In the genomic region with DNA sequence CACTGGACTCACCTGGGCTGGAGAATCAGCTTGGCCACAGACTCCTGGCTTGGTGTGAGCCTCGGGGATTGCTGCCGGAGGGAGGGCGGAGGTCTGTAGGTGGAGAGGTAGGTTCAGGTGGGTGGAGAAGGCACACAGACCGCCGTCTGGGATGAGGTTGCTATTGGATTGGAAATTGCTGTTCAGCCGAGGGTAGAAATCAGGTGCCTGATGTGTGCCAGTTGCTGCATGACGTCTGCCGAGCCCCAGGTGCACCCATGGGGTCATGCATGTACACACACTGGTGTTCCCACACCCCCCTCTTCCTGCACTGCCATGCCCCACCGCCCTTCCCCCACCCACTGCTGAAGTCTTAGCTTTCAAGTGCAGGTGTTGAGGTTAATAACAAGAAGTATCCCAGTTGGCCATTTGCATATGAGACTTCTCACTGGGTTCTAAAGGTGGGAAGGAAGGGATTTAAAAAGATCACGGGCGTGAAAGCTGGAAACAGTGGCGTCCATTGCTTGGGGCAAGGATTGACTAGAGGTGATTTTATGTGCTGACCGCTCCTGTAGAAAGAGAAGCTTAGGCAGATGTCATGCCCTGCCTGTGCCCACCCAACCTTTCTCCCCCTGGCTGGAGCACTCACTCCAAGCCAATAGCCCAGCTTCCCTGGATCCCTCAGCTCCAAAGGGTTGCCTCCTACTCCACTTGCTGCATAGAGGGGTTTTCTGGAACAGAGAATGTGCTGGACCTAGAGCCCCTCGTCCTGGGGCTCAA, we compare ENCODE assay signal across 10 cellular contexts.
DNase-seq lines count a peak whose midpoint lies in the region; ATAC-seq, FAIRE-seq and TF ChIP-seq lines count a peak whose summit lies in the region.
"Had no signal": no experiment of that assay in that cellular context is flagged by ENCODE, and none has a peak within 500 bp of the region (broad histone marks: within the 10 kb centered on the region; RNA-seq: fewer than 3 reads in every experiment).

No MANE protein-coding gene starts in this region.

- peak overlapping the region in 1 of 2 donors; percentile 38 for H3K27ac Mint-ChIP-seq in activated naive CD4-positive, alpha-beta T cell treated with anti-CD3 and anti-CD28 coated beads, Interleukin-2, amount 50 U/mL, for 72 hours

- peaks cover 17% of the 10 kb centered on the region for H3K79me2 ChIP-seq in GM12878 (ENCODE audit: control insufficient read depth, insufficient read depth, low read length)

- no TSS peak for BruUV-seq in GM12878 (replicated peaks; lab: Mats Ljungman, UMichigan)

- H3K4me2 ChIP-seq in GM12878 (ENCODE audit: control insufficient read depth, insufficient read depth) = peak overlapping the region; percentile 92

- H3K9me3 ChIP-seq in GM12878 (replicated peaks; ENCODE audit: control insufficient read depth, insufficient read depth, low read length) (no peaks in the 10 kb centered on the region), testis (no peaks in the 10 kb centered on the region)

- TF ChIP-seq CTCF in GM12878 (IDR thresholded peaks at IDR 0.05 in 2 of 3, conservative IDR thresholded peaks at IDR 0.05 in 1 of 3; ENCODE audit: control insufficient read depth in 2 of 3, extremely low read depth in 1 of 3, insufficient read depth in 1 of 3, low read depth in 3 of 3, low read length in 3 of 3) = no peak
- TF ChIP-seq CTCF in testis (IDR thresholded peaks at IDR 0.05) = no peak

- no peak; the same call in 1 of the 2 replicates for TF ChIP-seq RAD21 in GM12878 (IDR thresholded peaks at IDR 0.05; ENCODE audit: insufficient read depth, low read depth, low read length)

- intact Hi-C loops in GM12878 (cut with micrococcal nuclease; ENCODE audit: unreplicated experiment) (no loop called here), testis (cut with DNase I; ENCODE audit: low total_unique reads) (no loop called here)

- H3K36me3 ChIP-seq in GM12878 (ENCODE audit: control insufficient read depth in 2 of 2, insufficient read depth in 2 of 2, low read length in 1 of 2) = peaks cover 0 to 4% of the 10 kb centered on the region in 2 experiments; a peak in 1 of 4 replicates
- no peaks in the 10 kb centered on the region for H3K36me3 ChIP-seq in testis (ENCODE audit: low read depth, missing control alignments)

- H3K9me3 Mint-ChIP-seq in activated naive CD4-positive, alpha-beta T cell treated with anti-CD3 and anti-CD28 coated beads, Interleukin-2, amount 50 U/mL, for 72 hours = no peaks in the 10 kb centered on the region

- H3K36me3 Mint-ChIP-seq in activated naive CD4-positive, alpha-beta T cell treated with anti-CD3 and anti-CD28 coated beads, Interleukin-2, amount 50 U/mL, for 72 hours = no peaks in the 10 kb centered on the region

- POLR2A ChIA-PET in GM12878 (lab: Charles Lee) = interaction anchor here (0.6 to 1.6 kb wide), 4 partner anchors 25 to 102 kb away, joined by 3 to 5 read pairs (median 4); no protein-coding TSS in a partner anchor

- no peak for ATAC-seq in activated naive CD4-positive, alpha-beta T cell treated with anti-CD3 and anti-CD28 coated beads, Interleukin-2, amount 50 U/mL, for 72 hours
- peak; percentile 50 for ATAC-seq in HG03095 (IDR thresholded peaks at IDR 0.05; ENCODE audit: unreplicated experiment)
- ATAC-seq in GM12878 = peak; percentile 73

- H2AFZ ChIP-seq in GM12878 (ENCODE audit: control insufficient read depth, low read depth, low read length) = no peak overlapping the region; the same call in 1 of the 2 replicates

- no peaks in the 10 kb centered on the region for H4K20me1 ChIP-seq in GM12878 (ENCODE audit: control insufficient read depth, insufficient read depth)

- TF ChIP-seq EP300 in GM12878 (IDR thresholded peaks at IDR 0.05; ENCODE audit: borderline replicate concordance in 1 of 2, control insufficient read depth in 1 of 2, low read depth in 2 of 2, low read length in 2 of 2) = peak; percentile 18 to 65; a peak in 2 of 4 replicates

- H3K27me3 ChIP-seq in GM12878 (replicated peaks in 1 of 2; ENCODE audit: control insufficient read depth in 2 of 2, insufficient read depth in 2 of 2, low read length in 1 of 2) (no peaks in the 10 kb centered on the region), testis (no peaks in the 10 kb centered on the region)

- FAIRE-seq in GM12878 (lab: Jason Lieb, UNC) = peak; percentile 83
- FAIRE-seq: endothelial cell of umbilical vein had no signal

- peak; percentile 14 for DNase-seq in activated naive CD4-positive, alpha-beta T cell treated with anti-CD3 and anti-CD28 coated beads, Interleukin-2, amount 50 U/mL, for 16 hours
- no peak for DNase-seq in activated naive CD4-positive, alpha-beta T cell treated with anti-CD3 and anti-CD28 coated beads, Interleukin-2, amount 50 U/mL, for 72 hours (ENCODE audit: low spot score in 2 of 2)
- DNase-seq in GM12878 (ENCODE audit: low read depth, low spot score) = peak; percentile 69
- DNase-seq in testis = no peak
- DNase-seq in NCI-H2196 (lab: John Stamatoyannopoulos, UW; ENCODE audit: unreplicated experiment) = no peak
- DNase-seq in stimulated activated CD4-positive, alpha-beta T cell treated with anti-CD3 and anti-CD28 coated beads, Interleukin-2, amount 100 ng/mL, for 24 hours = no peak
- DNase-seq in NCI-H446 treated with DMSO at 0.1 percent for 48 hours (lab: John Stamatoyannopoulos, UW) = no peak
- DNase-seq: NCI-H524 treated with DMSO at 0.1 percent for 48 hours had no signal

- peak overlapping the region; percentile 89 for H3K27ac ChIP-seq in GM12878 (ENCODE audit: control insufficient read depth, insufficient read depth)
- peak overlapping the region; percentile 37 to 59 for H3K27ac ChIP-seq in testis

- 8% methylated on average over 14 of the region's 14 CpGs for WGBS in GM12878 (ENCODE audit: insufficient coverage, insufficient replicate concordance, low lambda C conversion rate, missing lambda C conversion rate)
- WGBS in testis, 2 donors = 91 to 92% methylated on average over 13 to 14 of the region's 14 CpGs

- TF ChIP-seq POLR2A in GM12878 (IDR thresholded peaks at IDR 0.05; ENCODE audit: low read depth, low read length) (no peak), testis (IDR thresholded peaks at IDR 0.05) (no peak)

- H3K4me1 ChIP-seq in GM12878 (ENCODE audit: control insufficient read depth, insufficient read depth, low read length) (peaks cover 32% of the 10 kb centered on the region), testis (peaks cover 33% of the 10 kb centered on the region)

- CTCF ChIA-PET in GM12878 (lab: Yijun Ruan, JAX) = interaction anchor here (0.8 to 4.8 kb wide), 26 partner anchors 9 to 392 kb away, joined by 3 to 38 read pairs (median 5); no protein-coding TSS in a partner anchor

- SMC1A ChIA-PET in GM12878 (lab: Charles Lee; ENCODE audit: uncharacterized antibody, unreplicated experiment) = interaction anchor here (0.6 to 3.3 kb wide), 17 partner anchors 8 to 308 kb away, joined by 3 to 34 read pairs (median 3); no protein-coding TSS in a partner anchor

- H3K4me3 ChIP-seq in GM12878 (peak overlapping the region; percentile 22), testis (no peak overlapping the region)

- in situ Hi-C loops in GM12878 (cut with MboI) = no loop called here

- RAD21 ChIA-PET in GM12878 (lab: Charles Lee; ENCODE audit: unreplicated experiment) = interaction anchor here (0.8 to 3.1 kb wide), 10 partner anchors 12 to 308 kb away, joined by 3 to 11 read pairs (median 4); no protein-coding TSS in a partner anchor

- peak overlapping the region; percentile 68 for H3K9ac ChIP-seq in GM12878 (ENCODE audit: control insufficient read depth, insufficient read depth, low read length)

TF ChIP-seq in GM12878, 131 proteins besides CTCF, POLR2A, EP300 and RAD21 (continues in another document):
- TF ChIP-seq FOS (IDR thresholded peaks at IDR 0.05; ENCODE audit: borderline replicate concordance, extremely low read depth, insufficient read length) = no peak
- TF ChIP-seq GATAD2B (conservative IDR thresholded peaks at IDR 0.05; ENCODE audit: low read depth) = peak; percentile 29; the same call in 1 of the 2 replicates
- no peak for TF ChIP-seq SP1 (IDR thresholded peaks at IDR 0.05; ENCODE audit: low read depth, low read length)
- peak; percentile 69; the same call in 1 of the 2 replicates for TF ChIP-seq FOXM1 (IDR thresholded peaks at IDR 0.05; ENCODE audit: low read depth, low read length)
- TF ChIP-seq JUNB (IDR thresholded peaks at IDR 0.05) = peak; percentile 28; the same call in 1 of the 2 replicates
- TF ChIP-seq KLF5 (IDR thresholded peaks at IDR 0.05; ENCODE audit: partially characterized antibody) = no peak
- TF ChIP-seq MTA2 (IDR thresholded peaks at IDR 0.05; ENCODE audit: low read depth) = 0 out of 2 replicates have a peak, but pooled peaks have one; percentile 40
- TF ChIP-seq POLR2AphosphoS2 (IDR thresholded peaks at IDR 0.05; ENCODE audit: low read depth, low read length) = no peak
- TF ChIP-seq NFYA (IDR thresholded peaks at IDR 0.05; ENCODE audit: borderline replicate concordance, low read depth, low read length) = no peak
- TF ChIP-seq, protein P1, sequence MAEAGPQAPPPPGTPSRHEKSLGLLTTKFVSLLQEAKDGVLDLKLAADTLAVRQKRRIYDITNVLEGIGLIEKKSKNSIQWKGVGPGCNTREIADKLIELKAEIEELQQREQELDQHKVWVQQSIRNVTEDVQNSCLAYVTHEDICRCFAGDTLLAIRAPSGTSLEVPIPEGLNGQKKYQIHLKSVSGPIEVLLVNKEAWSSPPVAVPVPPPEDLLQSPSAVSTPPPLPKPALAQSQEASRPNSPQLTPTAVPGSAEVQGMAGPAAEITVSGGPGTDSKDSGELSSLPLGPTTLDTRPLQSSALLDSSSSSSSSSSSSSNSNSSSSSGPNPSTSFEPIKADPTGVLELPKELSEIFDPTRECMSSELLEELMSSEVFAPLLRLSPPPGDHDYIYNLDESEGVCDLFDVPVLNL (IDR thresholded peaks at IDR 0.05; ENCODE audit: low read depth, low read length) = no peak
- TF ChIP-seq, protein P2, sequence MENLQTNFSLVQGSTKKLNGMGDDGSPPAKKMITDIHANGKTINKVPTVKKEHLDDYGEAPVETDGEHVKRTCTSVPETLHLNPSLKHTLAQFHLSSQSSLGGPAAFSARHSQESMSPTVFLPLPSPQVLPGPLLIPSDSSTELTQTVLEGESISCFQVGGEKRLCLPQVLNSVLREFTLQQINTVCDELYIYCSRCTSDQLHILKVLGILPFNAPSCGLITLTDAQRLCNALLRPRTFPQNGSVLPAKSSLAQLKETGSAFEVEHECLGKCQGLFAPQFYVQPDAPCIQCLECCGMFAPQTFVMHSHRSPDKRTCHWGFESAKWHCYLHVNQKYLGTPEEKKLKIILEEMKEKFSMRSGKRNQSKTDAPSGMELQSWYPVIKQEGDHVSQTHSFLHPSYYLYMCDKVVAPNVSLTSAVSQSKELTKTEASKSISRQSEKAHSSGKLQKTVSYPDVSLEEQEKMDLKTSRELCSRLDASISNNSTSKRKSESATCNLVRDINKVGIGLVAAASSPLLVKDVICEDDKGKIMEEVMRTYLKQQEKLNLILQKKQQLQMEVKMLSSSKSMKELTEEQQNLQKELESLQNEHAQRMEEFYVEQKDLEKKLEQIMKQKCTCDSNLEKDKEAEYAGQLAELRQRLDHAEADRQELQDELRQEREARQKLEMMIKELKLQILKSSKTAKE (IDR thresholded peaks at IDR 0.05; ENCODE audit: low read depth, poor library complexity, severe bottlenecking) = no peak
- no peak for TF ChIP-seq SREBF2 (IDR thresholded peaks at IDR 0.05; ENCODE audit: low read length)

Comparison
In these comparisons a context has a peak if more than half of its experiments do, and no peak if none do; other contexts are left out.
1. DNase-seq: peak in activated naive CD4-positive, alpha-beta T cell treated with anti-CD3 and anti-CD28 coated beads, Interleukin-2, amount 50 U/mL, for 16 hours (single experiment) and GM12878 (single experiment); none in activated naive CD4-positive, alpha-beta T cell treated with anti-CD3 and anti-CD28 coated beads, Interleukin-2, amount 50 U/mL, for 72 hours (0 of 2), testis (single experiment), NCI-H2196 (single experiment), stimulated activated CD4-positive, alpha-beta T cell treated with anti-CD3 and anti-CD28 coated beads, Interleukin-2, amount 100 ng/mL, for 24 hours (0 of 2) and NCI-H446 treated with DMSO at 0.1 percent for 48 hours (single experiment).
2. ATAC-seq: peak in HG03095 (single experiment) and GM12878 (single experiment); none in activated naive CD4-positive, alpha-beta T cell treated with anti-CD3 and anti-CD28 coated beads, Interleukin-2, amount 50 U/mL, for 72 hours (0 of 2).